ENCODE assay signal across 8 cellular contexts in the genomic region with DNA sequence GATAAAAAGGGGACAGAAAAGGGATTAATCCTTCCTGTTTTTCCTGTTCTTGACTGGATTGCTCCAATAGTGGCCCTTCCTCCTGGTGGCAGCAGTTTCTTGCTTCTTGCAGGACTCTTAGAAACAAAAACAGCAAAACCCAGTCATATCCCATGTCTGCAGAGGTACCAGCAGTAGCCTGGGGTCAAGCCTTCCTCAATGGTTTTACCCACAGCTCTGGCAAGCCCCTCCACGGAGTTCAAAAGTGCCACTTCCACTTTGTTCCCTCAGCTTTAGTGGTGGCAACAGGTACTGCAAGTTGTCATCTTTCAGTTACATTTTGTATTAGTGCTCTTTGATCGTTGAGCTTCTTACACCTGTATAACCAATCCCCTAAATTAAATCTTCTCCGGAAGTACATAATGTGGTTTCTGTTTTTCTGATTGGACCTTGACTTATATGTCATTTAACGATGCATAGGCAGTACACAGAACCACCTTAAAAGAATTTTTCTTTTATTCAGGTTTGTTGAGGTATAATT. TPM values are rescaled to one million over a fixed set of nuclear protein-coding genes. Genes with fewer than 3 reads are reported as not detected.
DNase-seq lines count a peak whose midpoint lies in the region; ATAC-seq and TF ChIP-seq lines count a peak whose summit lies in the region.

No MANE protein-coding gene starts in this region.

- H3K9me3 Mint-ChIP-seq in memory B cell, result peaks cover 7% of the 10 kb centered on the region

- DNase-seq in NCI-H1694 treated with DMSO at 0.1 percent for 48 hours (lab: John Stamatoyannopoulos, UW) (peak; percentile 3), NCI-H1694 (lab: John Stamatoyannopoulos, UW) (no peak), MV-4-11 (lab: John Stamatoyannopoulos, UW) (peak; percentile 11), astrocyte of the cerebellum (ENCODE audit: low read depth) (no peak), memory B cell (ENCODE audit: low spot score in 2 of 2) (peak in 1 of 2 donors; percentile 32), GM03348 (ENCODE audit: low spot score) (no peak), omental fat pad (ENCODE audit: low spot score) (no peak)

- ATAC-seq in GM19455 (IDR thresholded peaks at IDR 0.05; ENCODE audit: unreplicated experiment), result peak; percentile 90
- ATAC-seq in memory B cell (ENCODE audit: low read depth), result peak; percentile 92
- ATAC-seq in omental fat pad (ENCODE audit: low FRiP score), result no peak

- H3K4me1 Mint-ChIP-seq in memory B cell, result peaks cover 2% of the 10 kb centered on the region

- H3K27me3 Mint-ChIP-seq in memory B cell, result peaks cover 1% of the 10 kb centered on the region

- H3K4me3 ChIP-seq in astrocyte of the cerebellum (ENCODE audit: low read depth, low read length), result no peak overlapping the region

- TF ChIP-seq CTCF in astrocyte of the cerebellum (IDR thresholded peaks at IDR 0.05; ENCODE audit: low read depth, low read length, missing control alignments), result peak; percentile 60
- TF ChIP-seq CTCF in omental fat pad (IDR thresholded peaks at IDR 0.05), result no peak

- in situ Hi-C loops in astrocyte of the cerebellum (cut with HindIII; ENCODE audit: low sequenced_read_pairs), result no loop called here

- no peak overlapping the region for H3K27ac Mint-ChIP-seq in memory B cell

- peak overlapping the region; percentile 14 for H3K4me3 Mint-ChIP-seq in memory B cell

- peaks cover 4% of the 10 kb centered on the region for H3K36me3 Mint-ChIP-seq in memory B cell

RNA-seq across cellular contexts. Expression of gene RANBP6, which starts 8.7 kb away (rescaled TPM):
- total RNA-seq in omental fat pad, result 10 to 100 TPM; 11.5 to 19.4 (median 15.0) TPM

Comparison
In these comparisons a context has a peak if more than half of its experiments do, and no peak if none do; other contexts are left out.
1. DNase-seq: peak in NCI-H1694 treated with DMSO at 0.1 percent for 48 hours (single experiment) and MV-4-11 (single experiment); none in NCI-H1694 (single experiment), astrocyte of the cerebellum (single experiment), GM03348 (single experiment) and omental fat pad (single experiment).